ENCODE assay signal across 28 cellular contexts in the genomic region with DNA sequence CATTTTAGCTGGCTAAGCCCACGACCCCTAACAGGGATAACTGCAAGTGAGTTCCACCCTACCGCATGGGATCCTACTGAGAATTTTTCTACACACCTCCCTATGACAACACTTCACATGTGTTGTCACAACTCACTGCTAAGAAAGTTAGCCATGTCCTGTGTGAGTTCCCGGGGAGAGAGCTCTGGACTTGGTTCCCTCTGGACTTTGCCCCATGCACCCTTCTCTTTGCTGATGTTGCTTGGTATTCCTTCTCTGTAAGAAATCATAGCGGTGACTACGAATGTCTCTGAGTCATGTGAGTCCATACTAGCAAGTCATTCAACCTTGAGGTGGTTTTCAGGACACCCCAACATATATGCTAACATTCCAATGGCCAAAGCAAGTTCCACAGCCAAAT. TPM values are rescaled to one million over a fixed set of nuclear protein-coding genes. Genes with fewer than 3 reads are reported as not detected.
"Had no signal": no experiment of that assay in that cellular context is flagged by ENCODE, and none has a peak within 500 bp of the region (broad histone marks: within the 10 kb centered on the region; RNA-seq: fewer than 3 reads in every experiment).

No MANE protein-coding gene starts in this region.

- FAIRE-seq: TTC549 had no signal

- H3K4me3 Mint-ChIP-seq: activated T-helper 17 cell treated with anti-CD3 and anti-CD28 coated beads, Interleukin-2, amount 50 U/mL, for 72 hours; mesothelial cell of epicardium; natural killer cell treated with Interleukin-12 subunit alpha and Interleukin-12 subunit beta and Interleukin-15 and Interleukin-18, amount 100 ng/mL, for 72 hours; stimulated activated naive CD8-positive, alpha-beta T cell treated with anti-CD3 and anti-CD28 coated beads, Interleukin-15, Interleukin-2, amounts not matched to agents 100 ng/mL and 50 ng/mL, for 24 hours; T-cell; T-helper 2 cell treated with Interferon-gamma antibody and Interleukin-4, amounts not matched to agents 5 μg/mL and 100 μg/mL, for 36 hours had no signal

- H3K4me3 ChIP-seq: ascending aorta, left lung, ovary, prostate gland, tibial artery had no signal

- H3K9me3 ChIP-seq: ascending aorta, left lung, neutrophil, ovary, prostate gland, tibial artery had no signal

- H3K36me3 ChIP-seq: ascending aorta, brain microvascular endothelial cell, left lung, neutrophil, ovary, prostate gland, tibial artery had no signal

- H3K4me1 ChIP-seq: ascending aorta, left lung, prostate gland, tibial artery had no signal

- H3K36me3 Mint-ChIP-seq: activated naive CD4-positive, alpha-beta T cell treated with anti-CD3 and anti-CD28 coated beads, Interleukin-2, amount 50 U/mL, for 72 hours; mesothelial cell of epicardium; natural killer cell treated with Interleukin-12 subunit alpha and Interleukin-12 subunit beta and Interleukin-15 and Interleukin-18, amount 100 ng/mL, for 72 hours; T-cell had no signal

- H3K27ac ChIP-seq: ascending aorta, brain microvascular endothelial cell, left lung, neutrophil, ovary, prostate gland, tibial artery had no signal

- H3K4me1 Mint-ChIP-seq: activated T-helper 17 cell treated with anti-CD3 and anti-CD28 coated beads, Interleukin-2, amount 50 U/mL, for 72 hours; T-cell had no signal

- ATAC-seq: activated naive CD4-positive, alpha-beta T cell treated with anti-CD3 and anti-CD28 coated beads, Interleukin-2, amount 50 U/mL, for 72 hours; activated T-helper 17 cell treated with anti-CD3 and anti-CD28 coated beads, Interleukin-2, amount 50 U/mL, for 72 hours; esophagus mucosa; left lung; T-cell had no signal

- H3K9me3 Mint-ChIP-seq: activated naive CD4-positive, alpha-beta T cell treated with anti-CD3 and anti-CD28 coated beads, Interleukin-2, amount 50 U/mL, for 72 hours; activated T-helper 17 cell treated with anti-CD3 and anti-CD28 coated beads, Interleukin-2, amount 50 U/mL, for 72 hours; mesothelial cell of epicardium; natural killer cell treated with Interleukin-12 subunit alpha and Interleukin-12 subunit beta and Interleukin-15 and Interleukin-18, amount 100 ng/mL, for 72 hours; stimulated activated naive CD8-positive, alpha-beta T cell treated with anti-CD3 and anti-CD28 coated beads, Interleukin-15, Interleukin-2, amounts not matched to agents 100 ng/mL and 50 ng/mL, for 24 hours; T-cell; T-helper 2 cell treated with Interferon-gamma antibody and Interleukin-4, amounts not matched to agents 5 μg/mL and 100 μg/mL, for 36 hours had no signal

- H3K27me3 ChIP-seq: ascending aorta, brain microvascular endothelial cell, left lung, neutrophil, ovary, tibial artery had no signal

- H3K27ac Mint-ChIP-seq: activated naive CD4-positive, alpha-beta T cell treated with anti-CD3 and anti-CD28 coated beads, Interleukin-2, amount 50 U/mL, for 72 hours; activated T-helper 17 cell treated with anti-CD3 and anti-CD28 coated beads, Interleukin-2, amount 50 U/mL, for 72 hours; mesothelial cell of epicardium; natural killer cell treated with Interleukin-12 subunit alpha and Interleukin-12 subunit beta and Interleukin-15 and Interleukin-18, amount 100 ng/mL, for 72 hours; stimulated activated naive CD8-positive, alpha-beta T cell treated with anti-CD3 and anti-CD28 coated beads, Interleukin-15, Interleukin-2, amounts not matched to agents 100 ng/mL and 50 ng/mL, for 24 hours; T-cell; T-helper 2 cell treated with Interferon-gamma antibody and Interleukin-4, amounts not matched to agents 5 μg/mL and 100 μg/mL, for 36 hours had no signal

- DNase-seq: activated T-cell treated with anti-CD3 and anti-CD28 coated beads, Interleukin-2, amount 50 U/mL, for 1 hour; brain microvascular endothelial cell; caudate nucleus; dermis blood vessel endothelial cell; effector CD8-positive, alpha-beta T cell; foreskin melanocyte; glutamatergic neuron; hypothalamus; islet precursor cell; left lung; ovary; right cardiac atrium; stimulated activated CD4-positive, alpha-beta T cell treated with anti-CD3 and anti-CD28 coated beads, Interleukin-12 subunit alpha, Interleukin-12 subunit beta, amount 100 ng/mL, for 4 hours; stimulated activated CD4-positive, alpha-beta T cell treated with anti-CD3 and anti-CD28 coated beads, Interleukin-4, amount 100 ng/mL, for 4 hours; substantia nigra; T-cell; tibial artery had no signal

RNA-seq across cellular contexts. Expression of gene CDKN3, which starts 9.5 kb away (rescaled TPM):
- total RNA-seq: ascending aorta had no signal
